Comparison of ENCODE assay signal across 11 cellular contexts in genomic region chr5:150112211-150113046, GRCh38. TPM values are rescaled to one million over a fixed set of nuclear protein-coding genes. Genes with fewer than 3 reads are reported as not detected.
DNase-seq lines count a peak whose midpoint lies in the region; TF ChIP-seq lines count a peak whose summit lies in the region.
"Had no signal": no experiment of that assay in that cellular context is flagged by ENCODE, and none has a peak within 500 bp of the region (broad histone marks: within the 10 kb centered on the region; RNA-seq: fewer than 3 reads in every experiment).

No MANE protein-coding gene starts in this region.

- H3K9me3 Mint-ChIP-seq in activated CD4-positive, alpha-beta T cell treated with anti-CD3 and anti-CD28 coated beads, Interleukin-2, amount 10 ng/mL, durations not matched to agents 7 days and 5 days, result no peaks in the 10 kb centered on the region
- no peaks in the 10 kb centered on the region for H3K9me3 Mint-ChIP-seq in activated CD4-positive, alpha-beta T cell treated with anti-CD3 and anti-CD28 coated beads, Interleukin-2, amount 10 ng/mL, durations not matched to agents 24 days and 14 days
- no peaks in the 10 kb centered on the region for H3K9me3 Mint-ChIP-seq in CD4-positive, alpha-beta memory T cell

- H3K79me2 ChIP-seq in mammary epithelial cell (ENCODE audit: insufficient read depth, low read length), result no peaks in the 10 kb centered on the region

- H3K27ac ChIP-seq in mammary epithelial cell (ENCODE audit: insufficient read depth, low read depth, low read length) (peak overlapping the region; percentile 46), vagina (peak overlapping the region; percentile 74)
- H3K27ac ChIP-seq in CD4-positive, alpha-beta memory T cell (ENCODE audit: low read depth, low read length), result no peak overlapping the region

- H3K4me1 ChIP-seq in mammary epithelial cell (ENCODE audit: insufficient read depth, low read length) (peaks cover 41% of the 10 kb centered on the region), vagina (peaks cover 9% of the 10 kb centered on the region)
- H3K4me1 ChIP-seq in CD4-positive, alpha-beta memory T cell (ENCODE audit: insufficient read depth, low read length), result no peaks in the 10 kb centered on the region

- peaks cover 7% of the 10 kb centered on the region for H3K27me3 Mint-ChIP-seq in activated CD4-positive, alpha-beta T cell treated with anti-CD3 and anti-CD28 coated beads, Interleukin-2, amount 10 ng/mL, durations not matched to agents 7 days and 5 days
- H3K27me3 Mint-ChIP-seq in activated CD4-positive, alpha-beta T cell treated with anti-CD3 and anti-CD28 coated beads, Interleukin-2, amount 10 ng/mL, durations not matched to agents 24 days and 14 days, result peaks cover 10% of the 10 kb centered on the region
- H3K27me3 Mint-ChIP-seq in CD4-positive, alpha-beta memory T cell, result peaks cover 6 to 7% of the 10 kb centered on the region in 2 donors

- H3K27ac Mint-ChIP-seq in activated CD4-positive, alpha-beta T cell treated with anti-CD3 and anti-CD28 coated beads, Interleukin-2, amount 10 ng/mL, durations not matched to agents 7 days and 5 days, result no peak overlapping the region
- H3K27ac Mint-ChIP-seq in activated CD4-positive, alpha-beta T cell treated with anti-CD3 and anti-CD28 coated beads, Interleukin-2, amount 10 ng/mL, durations not matched to agents 24 days and 14 days, result no peak overlapping the region
- no peak overlapping the region for H3K27ac Mint-ChIP-seq in CD4-positive, alpha-beta memory T cell

- no peak for TF ChIP-seq CTCF in mammary epithelial cell (conservative IDR thresholded peaks at IDR 0.05 in 1 of 2, IDR thresholded peaks at IDR 0.05 in 1 of 2; ENCODE audit: extremely low read depth in 1 of 2, insufficient read depth in 1 of 2, low read depth in 1 of 2, low read length in 2 of 2)
- no peak for TF ChIP-seq CTCF in lower leg skin (IDR thresholded peaks at IDR 0.05)
- no peak for TF ChIP-seq CTCF in vagina (IDR thresholded peaks at IDR 0.05)

- H3K4me3 Mint-ChIP-seq in activated CD4-positive, alpha-beta T cell treated with anti-CD3 and anti-CD28 coated beads, Interleukin-2, amount 10 ng/mL, durations not matched to agents 7 days and 5 days, result no peak overlapping the region
- H3K4me3 Mint-ChIP-seq in activated CD4-positive, alpha-beta T cell treated with anti-CD3 and anti-CD28 coated beads, Interleukin-2, amount 10 ng/mL, durations not matched to agents 24 days and 14 days, result no peak overlapping the region
- peak overlapping the region in 1 of 8 donors; percentile 7 for H3K4me3 Mint-ChIP-seq in CD4-positive, alpha-beta memory T cell

- in situ Hi-C loops in mammary epithelial cell (cut with MboI; ENCODE audit: low sequenced_read_pairs in 2 of 2), result no loop called here

- CTCF ChIA-PET in activated CD4-positive, alpha-beta T cell treated with anti-CD3 and anti-CD28 coated beads, Interleukin-2, amount 10 ng/mL, durations not matched to agents 7 days and 5 days (lab: Charles Lee), result interaction anchor here (0.8 to 1.5 kb wide), 3 partner anchors 11 to 287 kb away, joined by 3 read pairs; no protein-coding TSS in a partner anchor
- CTCF ChIA-PET in mammary epithelial cell (lab: Charles Lee; ENCODE audit: low non-redundant PET), result no interaction called here
- CTCF ChIA-PET in CD4-positive, alpha-beta memory T cell (lab: Charles Lee; ENCODE audit: partially characterized antibody), result no interaction called here

- no peak overlapping the region for H3K4me3 ChIP-seq in mammary epithelial cell (replicated peaks in 1 of 3; ENCODE audit: insufficient read depth in 1 of 3, low read depth in 2 of 3, low read length in 3 of 3)
- no peak overlapping the region for H3K4me3 ChIP-seq in lower leg skin (ENCODE audit: low read depth, poor library complexity, severe bottlenecking)
- no peak overlapping the region for H3K4me3 ChIP-seq in vagina
- H3K4me3 ChIP-seq in CD4-positive, alpha-beta memory T cell (ENCODE audit: low read length in 2 of 2), result no peak overlapping the region

- H3K4me1 Mint-ChIP-seq in activated CD4-positive, alpha-beta T cell treated with anti-CD3 and anti-CD28 coated beads, Interleukin-2, amount 10 ng/mL, durations not matched to agents 7 days and 5 days, result no peaks in the 10 kb centered on the region
- no peaks in the 10 kb centered on the region for H3K4me1 Mint-ChIP-seq in activated CD4-positive, alpha-beta T cell treated with anti-CD3 and anti-CD28 coated beads, Interleukin-2, amount 10 ng/mL, durations not matched to agents 24 days and 14 days
- H3K4me1 Mint-ChIP-seq in CD4-positive, alpha-beta memory T cell, result no peaks in the 10 kb centered on the region

- dilution Hi-C loops in mammary epithelial cell (cut with HindIII; ENCODE audit: low sequenced_read_pairs), result no loop called here

- no TSS peak for BruUV-seq in mammary epithelial cell (replicated peaks; lab: Mats Ljungman, UMichigan)

- DNase-seq in activated CD4-positive, alpha-beta T cell treated with anti-CD3 and anti-CD28 coated beads, Interleukin-2, amount 10 ng/mL, durations not matched to agents 7 days and 5 days, result peak; percentile 1
- no peak for DNase-seq in activated CD4-positive, alpha-beta T cell treated with anti-CD3 and anti-CD28 coated beads, Interleukin-2, amount 10 ng/mL, durations not matched to agents 24 days and 14 days
- DNase-seq in mammary epithelial cell (peak; percentile 79), lower leg skin (ENCODE audit: low spot score in 2 of 2) (peak; percentile 58 to 95), vagina (ENCODE audit: extremely low spot score in 2 of 2) (no peak), NK-92 (lab: John Stamatoyannopoulos, UW; ENCODE audit: unreplicated experiment) (no peak), inferior parietal cortex (ENCODE audit: extremely low spot score) (no peak)
- DNase-seq in CD4-positive, alpha-beta memory T cell, result no peak
- DNase-seq: activated CD4-positive, alpha-beta T cell treated with anti-CD3 and anti-CD28 coated beads for 4 hours; stimulated activated CD4-positive, alpha-beta T cell treated with anti-CD3 and anti-CD28 coated beads, Interleukin-15, amount 100 ng/mL, for 24 hours had no signal

- H3K9me3 ChIP-seq in mammary epithelial cell (replicated peaks; ENCODE audit: insufficient read depth, low read length), result no peaks in the 10 kb centered on the region
- H3K9me3 ChIP-seq in vagina, result no peaks in the 10 kb centered on the region
- no peaks in the 10 kb centered on the region for H3K9me3 ChIP-seq in CD4-positive, alpha-beta memory T cell (ENCODE audit: control insufficient read depth in 1 of 2, low read length in 2 of 2)

- WGBS in mammary epithelial cell (ENCODE audit: low coverage, missing lambda C conversion rate), result 3% methylated on average over 6 of the region's 6 CpGs
- WGBS in lower leg skin, 2 donors, result 44 to 48% methylated on average over 6 of the region's 6 CpGs

- no peaks in the 10 kb centered on the region for H3K36me3 ChIP-seq in mammary epithelial cell (ENCODE audit: insufficient read depth, low read length)
- peaks cover 0 to 8% of the 10 kb centered on the region in 2 donors for H3K36me3 ChIP-seq in vagina
- H3K36me3 ChIP-seq in CD4-positive, alpha-beta memory T cell (ENCODE audit: insufficient read depth, low read length), result no peaks in the 10 kb centered on the region

- H3K36me3 Mint-ChIP-seq in activated CD4-positive, alpha-beta T cell treated with anti-CD3 and anti-CD28 coated beads, Interleukin-2, amount 10 ng/mL, durations not matched to agents 7 days and 5 days (ENCODE audit: low read depth), result no peaks in the 10 kb centered on the region
- no peaks in the 10 kb centered on the region for H3K36me3 Mint-ChIP-seq in activated CD4-positive, alpha-beta T cell treated with anti-CD3 and anti-CD28 coated beads, Interleukin-2, amount 10 ng/mL, durations not matched to agents 24 days and 14 days (ENCODE audit: low read depth)
- H3K36me3 Mint-ChIP-seq in CD4-positive, alpha-beta memory T cell, result no peaks in the 10 kb centered on the region

- peak overlapping the region; percentile 66 for H2AFZ ChIP-seq in mammary epithelial cell (ENCODE audit: low read depth, low read length)

- intact Hi-C loops in activated CD4-positive, alpha-beta T cell treated with anti-CD3 and anti-CD28 coated beads, Interleukin-2, amount 10 ng/mL, durations not matched to agents 24 days and 14 days (cut with micrococcal nuclease), result no loop called here
- intact Hi-C loops in mammary epithelial cell (cut with micrococcal nuclease), result loop anchor here (2.0 kb wide), 1 partner anchor 112 kb away; the partner anchor contains the start of genes HMGXB3 and TIGD6
- intact Hi-C loops in lower leg skin (cut with DNase I; ENCODE audit: low total_unique reads), result loop anchor here (1.0 kb wide), 1 partner anchor 48 kb away; no protein-coding TSS in a partner anchor
- intact Hi-C loops in vagina (cut with DNase I), result no loop called here
- intact Hi-C loops in CD4-positive, alpha-beta memory T cell (cut with micrococcal nuclease), result no loop called here

- no peaks in the 10 kb centered on the region for H4K20me1 ChIP-seq in mammary epithelial cell (ENCODE audit: insufficient read depth, low read length)

- TF ChIP-seq POLR2A in lower leg skin (IDR thresholded peaks at IDR 0.05), result no peak
- no peak for TF ChIP-seq POLR2A in vagina (IDR thresholded peaks at IDR 0.05)

- no peaks in the 10 kb centered on the region for H3K27me3 ChIP-seq in mammary epithelial cell (ENCODE audit: insufficient read depth, low read length)
- H3K27me3 ChIP-seq in vagina, result no peaks in the 10 kb centered on the region
- no peaks in the 10 kb centered on the region for H3K27me3 ChIP-seq in CD4-positive, alpha-beta memory T cell (ENCODE audit: insufficient read depth, low read length)

- peak overlapping the region; percentile 50 for H3K4me2 ChIP-seq in mammary epithelial cell (ENCODE audit: insufficient read depth, low read depth, low read length)

- POLR2A ChIA-PET in activated CD4-positive, alpha-beta T cell treated with anti-CD3 and anti-CD28 coated beads, Interleukin-2, amount 10 ng/mL, durations not matched to agents 7 days and 5 days (lab: Charles Lee), result no interaction called here
- POLR2A ChIA-PET in CD4-positive, alpha-beta memory T cell (lab: Charles Lee; ENCODE audit: partially characterized antibody), result no interaction called here

- no peak overlapping the region for H3K9ac ChIP-seq in mammary epithelial cell (ENCODE audit: insufficient read depth, low read length)

RNA-seq across cellular contexts. Expression of gene CSF1R, which starts 26.1 kb away (rescaled TPM):
- total RNA-seq in activated CD4-positive, alpha-beta T cell treated with anti-CD3 and anti-CD28 coated beads, Interleukin-2, amount 10 ng/mL, durations not matched to agents 7 days and 5 days, result under 1 TPM; 0.08 to 0.15 TPM
- 0.14 TPM in 1 of 2 replicates, not detected in the other for total RNA-seq in activated CD4-positive, alpha-beta T cell treated with anti-CD3 and anti-CD28 coated beads, Interleukin-2, amount 10 ng/mL, durations not matched to agents 24 days and 14 days
- total RNA-seq in mammary epithelial cell (1 to 10 TPM in 1 of 2 donors, not detected in 1; 1.3 TPM), lower leg skin (10 to 100 TPM; 17.9 to 27.3 (median 23.9) TPM), vagina (21.4 TPM)
- polyA plus RNA-seq in mammary epithelial cell, result 1.5 TPM
- polyA minus RNA-seq in mammary epithelial cell, result 5.0 TPM
- 1 to 10 TPM; 2.4 to 2.9 TPM for total RNA-seq in CD4-positive, alpha-beta memory T cell
- polyA plus RNA-seq in CD4-positive, alpha-beta memory T cell, result under 1 TPM; 0.04 to 0.23 TPM
- total RNA-seq: epithelial cell of proximal tubule had no signal

RNA-seq across cellular contexts. Expression of gene PDGFRB, which starts 43.2 kb away (rescaled TPM):
- 1 to 10 TPM; 1.9 to 3.6 TPM for total RNA-seq in activated CD4-positive, alpha-beta T cell treated with anti-CD3 and anti-CD28 coated beads, Interleukin-2, amount 10 ng/mL, durations not matched to agents 7 days and 5 days
- 0.62 and 1.5 TPM in 2 replicates for total RNA-seq in activated CD4-positive, alpha-beta T cell treated with anti-CD3 and anti-CD28 coated beads, Interleukin-2, amount 10 ng/mL, durations not matched to agents 24 days and 14 days
- total RNA-seq in mammary epithelial cell (1 to 10 TPM in 1 of 2 donors, not detected in 1; 1.5 TPM), lower leg skin (10 to 100 TPM; 33.9 to 88.7 (median 41.7) TPM), vagina (173 TPM)
- polyA plus RNA-seq in mammary epithelial cell, result 0.25 TPM
- polyA minus RNA-seq in mammary epithelial cell, result not detected
- not detected for total RNA-seq in CD4-positive, alpha-beta memory T cell
- not detected for polyA plus RNA-seq in CD4-positive, alpha-beta memory T cell

RNA-seq across cellular contexts. Expression of gene CDX1, which starts 54.1 kb away (rescaled TPM):
- not detected for total RNA-seq in activated CD4-positive, alpha-beta T cell treated with anti-CD3 and anti-CD28 coated beads, Interleukin-2, amount 10 ng/mL, durations not matched to agents 7 days and 5 days
- not detected in 2 replicates for total RNA-seq in activated CD4-positive, alpha-beta T cell treated with anti-CD3 and anti-CD28 coated beads, Interleukin-2, amount 10 ng/mL, durations not matched to agents 24 days and 14 days
- total RNA-seq in mammary epithelial cell, result not detected
- not detected for polyA plus RNA-seq in mammary epithelial cell
- not detected for polyA minus RNA-seq in mammary epithelial cell
- not detected for total RNA-seq in lower leg skin
- total RNA-seq in vagina, result not detected
- not detected for total RNA-seq in CD4-positive, alpha-beta memory T cell
- polyA plus RNA-seq in CD4-positive, alpha-beta memory T cell, result not detected
- total RNA-seq: epithelial cell of proximal tubule had no signal

Comparison
In these comparisons a context has a peak if more than half of its experiments do, and no peak if none do; other contexts are left out.
1. DNase-seq: peak in activated CD4-positive, alpha-beta T cell treated with anti-CD3 and anti-CD28 coated beads, Interleukin-2, amount 10 ng/mL, durations not matched to agents 7 days and 5 days (single experiment), mammary epithelial cell (single experiment) and lower leg skin (2 of 2); none in activated CD4-positive, alpha-beta T cell treated with anti-CD3 and anti-CD28 coated beads, Interleukin-2, amount 10 ng/mL, durations not matched to agents 24 days and 14 days (single experiment), vagina (0 of 2), NK-92 (single experiment), CD4-positive, alpha-beta memory T cell (0 of 5) and inferior parietal cortex (single experiment).
2. RNA of gene PDGFRB, which starts 43.2 kb away (total RNA-seq): 173 TPM in vagina (single experiment) and 33.9 to 88.7 TPM in lower leg skin; 1.9 to 3.6 TPM in activated CD4-positive, alpha-beta T cell treated with anti-CD3 and anti-CD28 coated beads, Interleukin-2, amount 10 ng/mL, durations not matched to agents 7 days and 5 days, 1.5 TPM in mammary epithelial cell, 0.62 to 1.5 TPM in activated CD4-positive, alpha-beta T cell treated with anti-CD3 and anti-CD28 coated beads, Interleukin-2, amount 10 ng/mL, durations not matched to agents 24 days and 14 days and not detected in CD4-positive, alpha-beta memory T cell; every median in the first group is over 4 times any median in the second.
3. intact Hi-C loops: an anchor here in mammary epithelial cell (2.0 kb wide) and lower leg skin (1.0 kb wide); none called in activated CD4-positive, alpha-beta T cell treated with anti-CD3 and anti-CD28 coated beads, Interleukin-2, amount 10 ng/mL, durations not matched to agents 24 days and 14 days, vagina and CD4-positive, alpha-beta memory T cell.